Comparison of ENCODE assay signal across 9 cellular contexts in genomic region chr12:110079477-110080400, GRCh38. TPM values are rescaled to one million over a fixed set of nuclear protein-coding genes. Genes with fewer than 3 reads are reported as not detected.
A peak's percentile ranks its signal among the peaks of the same experiment; 100 is the strongest.
DNase-seq lines count a peak whose midpoint lies in the region; ATAC-seq and TF ChIP-seq lines count a peak whose summit lies in the region.
"Had no signal": no experiment of that assay in that cellular context is flagged by ENCODE, and none has a peak within 500 bp of the region (broad histone marks: within the 10 kb centered on the region; RNA-seq: fewer than 3 reads in every experiment).

No MANE protein-coding gene starts in this region.

- no peaks in the 10 kb centered on the region for H3K4me1 ChIP-seq in liver (ENCODE audit: control insufficient read depth in 4 of 4, insufficient read depth in 4 of 4, low read length in 3 of 4)

- H3K4me1 Mint-ChIP-seq in activated naive CD8-positive, alpha-beta T cell treated with anti-CD3 and anti-CD28 coated beads, Interleukin-2, amount 10 ng/mL, durations not matched to agents 7 days and 5 days, result peaks cover 17% of the 10 kb centered on the region
- H3K4me1 Mint-ChIP-seq: brain had no signal

- H3K27me3 Mint-ChIP-seq in activated naive CD8-positive, alpha-beta T cell treated with anti-CD3 and anti-CD28 coated beads, Interleukin-2, amount 10 ng/mL, durations not matched to agents 7 days and 5 days, result peaks cover 2% of the 10 kb centered on the region

- H3K36me3 Mint-ChIP-seq in activated naive CD8-positive, alpha-beta T cell treated with anti-CD3 and anti-CD28 coated beads, Interleukin-2, amount 10 ng/mL, durations not matched to agents 7 days and 5 days, result peaks cover 6% of the 10 kb centered on the region
- H3K36me3 Mint-ChIP-seq: brain had no signal

- no peak for TF ChIP-seq RAD21 in liver (IDR thresholded peaks at IDR 0.05)

- no peak overlapping the region for H3K9ac ChIP-seq in liver (ENCODE audit: low read depth in 1 of 2, low read length in 2 of 2)

- no peak for TF ChIP-seq CTCF in liver (IDR thresholded peaks at IDR 0.05; ENCODE audit: low read depth, low read length, missing input control)
- TF ChIP-seq CTCF in brain microvascular endothelial cell (IDR thresholded peaks at IDR 0.05; ENCODE audit: low read depth, low read length, missing control alignments), result no peak

- no peaks in the 10 kb centered on the region for H3K9me3 ChIP-seq in liver (ENCODE audit: control insufficient read depth in 4 of 4, low read length in 3 of 4)

- peak overlapping the region; percentile 86 for H3K4me3 Mint-ChIP-seq in activated naive CD8-positive, alpha-beta T cell treated with anti-CD3 and anti-CD28 coated beads, Interleukin-2, amount 10 ng/mL, durations not matched to agents 7 days and 5 days
- H3K4me3 Mint-ChIP-seq: brain had no signal

- H3K27ac ChIP-seq in liver (ENCODE audit: low read depth in 1 of 2, low read length in 2 of 2), result peak overlapping the region; percentile 19 to 38
- H3K27ac ChIP-seq in brain microvascular endothelial cell, result no peak overlapping the region

- H3K36me3 ChIP-seq in liver (ENCODE audit: control insufficient read depth in 4 of 4, insufficient read depth in 3 of 4, low read depth in 1 of 4, low read length in 3 of 4) (no peaks in the 10 kb centered on the region), brain microvascular endothelial cell (replicated peaks) (no peaks in the 10 kb centered on the region)

- POLR2A ChIA-PET in activated naive CD8-positive, alpha-beta T cell treated with anti-CD3 and anti-CD28 coated beads, Interleukin-2, amount 10 ng/mL, durations not matched to agents 7 days and 5 days (lab: Charles Lee), result interaction anchor here (0.5 to 2.0 kb wide), 12 partner anchors 10 to 526 kb away, joined by 3 to 10 read pairs (median 4); partner anchors contain the start of genes ATP2A2, FAM216A and GPN3

- H3K27me3 ChIP-seq in liver (ENCODE audit: control insufficient read depth in 4 of 4, insufficient read depth in 4 of 4, low read length in 3 of 4), result no peaks in the 10 kb centered on the region
- no peaks in the 10 kb centered on the region for H3K27me3 ChIP-seq in brain microvascular endothelial cell (replicated peaks)

- no peak overlapping the region for H3K4me3 ChIP-seq in liver (ENCODE audit: low read depth in 1 of 3, low read length in 3 of 3)
- no peak overlapping the region for H3K4me3 ChIP-seq in brain microvascular endothelial cell (ENCODE audit: low read depth, low read length)

- H3K27ac Mint-ChIP-seq in activated naive CD8-positive, alpha-beta T cell treated with anti-CD3 and anti-CD28 coated beads, Interleukin-2, amount 10 ng/mL, durations not matched to agents 7 days and 5 days, result peak overlapping the region; percentile 96

- 81% methylated on average over 24 of the region's 24 CpGs for WGBS in liver

- ATAC-seq in GM19025 (IDR thresholded peaks at IDR 0.05; ENCODE audit: low read depth, unreplicated experiment) (peak; percentile 88), HG03095 (IDR thresholded peaks at IDR 0.05; ENCODE audit: unreplicated experiment) (peak; percentile 89)
- peak; percentile 90 for ATAC-seq in activated naive CD8-positive, alpha-beta T cell treated with anti-CD3 and anti-CD28 coated beads, Interleukin-2, amount 10 ng/mL, durations not matched to agents 7 days and 5 days (ENCODE audit: low read depth)

- DNase-seq in T follicular helper cell (ENCODE audit: low read depth) (peak; percentile 54), G401 (ENCODE audit: low spot score) (no peak), brain microvascular endothelial cell (no peak)
- peak; percentile 74 for DNase-seq in activated naive CD8-positive, alpha-beta T cell treated with anti-CD3 and anti-CD28 coated beads, Interleukin-2, amount 10 ng/mL, durations not matched to agents 7 days and 5 days
- DNase-seq in stimulated activated CD8-positive, alpha-beta memory T cell treated with anti-CD3 and anti-CD28 coated beads, Interleukin-2, amount 100 ng/mL, for 48 hours (ENCODE audit: low read depth in 2 of 2), result peak; percentile 41 to 52

- in situ Hi-C loops in G401 (cut with HindIII; ENCODE audit: low sequenced_read_pairs) (no loop called here), brain microvascular endothelial cell (cut with HindIII; ENCODE audit: low pct_ligation_motif_present, low sequenced_read_pairs) (no loop called here)

- peaks cover 1% of the 10 kb centered on the region for H3K9me3 Mint-ChIP-seq in activated naive CD8-positive, alpha-beta T cell treated with anti-CD3 and anti-CD28 coated beads, Interleukin-2, amount 10 ng/mL, durations not matched to agents 7 days and 5 days

TF ChIP-seq in liver, 16 proteins besides CTCF, POLR2A, EP300 and RAD21:
- TF ChIP-seq HNF4G (IDR thresholded peaks at IDR 0.05) (no peak), GABPA (IDR thresholded peaks at IDR 0.05 in 1 of 2, conservative IDR thresholded peaks at IDR 0.05 in 1 of 2) (no peak), MAX (IDR thresholded peaks at IDR 0.05) (no peak), EGR1 (IDR thresholded peaks at IDR 0.05; ENCODE audit: low read depth in 2 of 2) (no peak), FOXA1 (IDR thresholded peaks at IDR 0.05) (no peak), RXRA (IDR thresholded peaks at IDR 0.05) (no peak), HNF4A (conservative IDR thresholded peaks at IDR 0.05) (no peak), SP1 (IDR thresholded peaks at IDR 0.05) (peak; percentile 24), FOXA2 (IDR thresholded peaks at IDR 0.05) (no peak), YY1 (IDR thresholded peaks at IDR 0.05) (peak; percentile 95), NR2F2 (IDR thresholded peaks at IDR 0.05) (no peak), REST (IDR thresholded peaks at IDR 0.05) (no peak)
- TF ChIP-seq, protein P1, sequence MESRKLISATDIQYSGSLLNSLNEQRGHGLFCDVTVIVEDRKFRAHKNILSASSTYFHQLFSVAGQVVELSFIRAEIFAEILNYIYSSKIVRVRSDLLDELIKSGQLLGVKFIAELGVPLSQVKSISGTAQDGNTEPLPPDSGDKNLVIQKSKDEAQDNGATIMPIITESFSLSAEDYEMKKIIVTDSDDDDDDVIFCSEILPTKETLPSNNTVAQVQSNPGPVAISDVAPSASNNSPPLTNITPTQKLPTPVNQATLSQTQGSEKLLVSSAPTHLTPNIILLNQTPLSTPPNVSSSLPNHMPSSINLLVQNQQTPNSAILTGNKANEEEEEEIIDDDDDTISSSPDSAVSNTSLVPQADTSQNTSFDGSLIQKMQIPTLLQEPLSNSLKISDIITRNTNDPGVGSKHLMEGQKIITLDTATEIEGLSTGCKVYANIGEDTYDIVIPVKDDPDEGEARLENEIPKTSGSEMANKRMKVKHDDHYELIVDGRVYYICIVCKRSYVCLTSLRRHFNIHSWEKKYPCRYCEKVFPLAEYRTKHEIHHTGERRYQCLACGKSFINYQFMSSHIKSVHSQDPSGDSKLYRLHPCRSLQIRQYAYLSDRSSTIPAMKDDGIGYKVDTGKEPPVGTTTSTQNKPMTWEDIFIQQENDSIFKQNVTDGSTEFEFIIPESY (IDR thresholded peaks at IDR 0.05), result no peak

RNA-seq across cellular contexts. Expression of gene C12orf76, which starts 31.4 kb away (rescaled TPM):
- total RNA-seq in activated naive CD8-positive, alpha-beta T cell treated with anti-CD3 and anti-CD28 coated beads, Interleukin-2, amount 10 ng/mL, durations not matched to agents 7 days and 5 days, result 10 to 100 TPM; 22.1 to 23.2 TPM
- total RNA-seq in liver, result 10 to 100 TPM in 1 of 2 donors, 1 to 10 TPM in 1; 5.9 to 22.4 TPM
- polyA plus RNA-seq in liver, result 1 to 10 TPM; 5.6 to 6.4 TPM
- 17.3 and 20.5 TPM in 2 replicates for total RNA-seq in G401 (2014; rRNA removed; shearing (Covaris generic))

RNA-seq across cellular contexts. Expression of gene IFT81, which starts 44.4 kb away (rescaled TPM):
- total RNA-seq in activated naive CD8-positive, alpha-beta T cell treated with anti-CD3 and anti-CD28 coated beads, Interleukin-2, amount 10 ng/mL, durations not matched to agents 7 days and 5 days, result 1 to 10 TPM; 1.7 to 2.4 TPM
- 1 to 10 TPM; 2.4 to 4.9 TPM for total RNA-seq in liver
- 1 to 10 TPM; 1.9 to 3.2 TPM for polyA plus RNA-seq in liver
- 15.3 and 36.1 TPM in 2 replicates for total RNA-seq in G401 (2014; rRNA removed; shearing (Covaris generic))

Comparison
In these comparisons a context has a peak if more than half of its experiments do, and no peak if none do; other contexts are left out.
1. DNase-seq: peak in T follicular helper cell (single experiment), activated naive CD8-positive, alpha-beta T cell treated with anti-CD3 and anti-CD28 coated beads, Interleukin-2, amount 10 ng/mL, durations not matched to agents 7 days and 5 days (single experiment) and stimulated activated CD8-positive, alpha-beta memory T cell treated with anti-CD3 and anti-CD28 coated beads, Interleukin-2, amount 100 ng/mL, for 48 hours (2 of 2); none in G401 (single experiment) and brain microvascular endothelial cell (single experiment).
2. Peak in every context shown above with its lines, with median percentiles within 50 percentile points of each other: ATAC-seq.